13 cellular contexts compared by ENCODE assay signal in genomic region chr2:135948141-135948540, GRCh38. TPM values are rescaled to one million over a fixed set of nuclear protein-coding genes. Genes with fewer than 3 reads are reported as not detected.
DNase-seq lines count a peak whose midpoint lies in the region; ATAC-seq and TF ChIP-seq lines count a peak whose summit lies in the region.
"Had no signal": no experiment of that assay in that cellular context is flagged by ENCODE, and none has a peak within 500 bp of the region (broad histone marks: within the 10 kb centered on the region; RNA-seq: fewer than 3 reads in every experiment).

No MANE protein-coding gene starts in this region.

- peak in 1 of 2 donors; percentile 1 for ATAC-seq in activated naive CD4-positive, alpha-beta T cell treated with anti-CD3 and anti-CD28 coated beads, Interleukin-2, amount 50 U/mL, for 72 hours
- ATAC-seq in SK-N-SH treated with all-trans-retinoic acid at 6 μM for 48 hours, result no peak
- ATAC-seq: heart right ventricle had no signal

- H3K9me3 ChIP-seq in mucosa of stomach (ENCODE audit: control insufficient read depth, low read length), result no peaks in the 10 kb centered on the region
- H3K9me3 ChIP-seq: heart right ventricle, neutrophil, transverse colon had no signal

- H3K27ac Mint-ChIP-seq in T-helper 1 cell treated with Interleukin-12 subunit alpha and Interleukin-12 subunit beta and Interleukin-4 antibody, amounts not matched to agents 30 μg/mL and 1 μg/mL, for 36 hours, result peak overlapping the region; percentile 72
- peak overlapping the region; percentile 91 for H3K27ac Mint-ChIP-seq in HFFc6
- peak overlapping the region; percentile 86 to 99 for H3K27ac Mint-ChIP-seq in activated naive CD4-positive, alpha-beta T cell treated with anti-CD3 and anti-CD28 coated beads, Interleukin-2, amount 50 U/mL, for 72 hours

- no peak for DNase-seq in T-helper 1 cell
- no peak for DNase-seq in HFFc6
- DNase-seq in activated naive CD4-positive, alpha-beta T cell treated with anti-CD3 and anti-CD28 coated beads, Interleukin-2, amount 50 U/mL, for 72 hours (ENCODE audit: low spot score in 2 of 2), result no peak
- DNase-seq in stimulated activated CD4-positive, alpha-beta T cell treated with anti-CD3 and anti-CD28 coated beads, Interleukin-1b, Interleukin-23, amount 100 ng/mL, for 48 hours, result no peak
- DNase-seq in T1000 (lab: John Stamatoyannopoulos, UW), result no peak
- DNase-seq: heart right ventricle, NCI-H510A, transverse colon had no signal

- no peak overlapping the region for H3K4me3 ChIP-seq in mucosa of stomach (ENCODE audit: low read length)
- H3K4me3 ChIP-seq: heart right ventricle, MG63, transverse colon had no signal

- TF ChIP-seq CTCF in HFFc6 (IDR thresholded peaks at IDR 0.05), result no peak

- H3K27me3 Mint-ChIP-seq in T-helper 1 cell treated with Interleukin-12 subunit alpha and Interleukin-12 subunit beta and Interleukin-4 antibody, amounts not matched to agents 30 μg/mL and 1 μg/mL, for 36 hours (ENCODE audit: low read depth), result no peaks in the 10 kb centered on the region
- H3K27me3 Mint-ChIP-seq in HFFc6 (ENCODE audit: insufficient read depth), result no peaks in the 10 kb centered on the region

- H3K4me1 ChIP-seq in mucosa of stomach (ENCODE audit: control insufficient read depth, insufficient read depth, low read length), result peaks cover 13% of the 10 kb centered on the region

- H3K4me1 Mint-ChIP-seq in T-helper 1 cell treated with Interleukin-12 subunit alpha and Interleukin-12 subunit beta and Interleukin-4 antibody, amounts not matched to agents 30 μg/mL and 1 μg/mL, for 36 hours (ENCODE audit: low read depth), result peaks cover 43% of the 10 kb centered on the region
- H3K4me1 Mint-ChIP-seq in HFFc6 (ENCODE audit: low read depth), result peaks cover 50% of the 10 kb centered on the region

- no peaks in the 10 kb centered on the region for H3K36me3 ChIP-seq in mucosa of stomach (ENCODE audit: control insufficient read depth, insufficient read depth, low read length)
- H3K36me3 ChIP-seq: neutrophil, transverse colon had no signal

- H3K4me3 Mint-ChIP-seq in T-helper 1 cell treated with Interleukin-12 subunit alpha and Interleukin-12 subunit beta and Interleukin-4 antibody, amounts not matched to agents 30 μg/mL and 1 μg/mL, for 36 hours, result no peak overlapping the region
- peak overlapping the region; percentile 31; the same call in 1 of the 2 replicates for H3K4me3 Mint-ChIP-seq in HFFc6

- H3K36me3 Mint-ChIP-seq in T-helper 1 cell treated with Interleukin-12 subunit alpha and Interleukin-12 subunit beta and Interleukin-4 antibody, amounts not matched to agents 30 μg/mL and 1 μg/mL, for 36 hours (ENCODE audit: low read depth), result peaks cover 44% of the 10 kb centered on the region
- peaks cover 45% of the 10 kb centered on the region for H3K36me3 Mint-ChIP-seq in HFFc6 (ENCODE audit: low read depth)
- peaks cover 13 to 68% of the 10 kb centered on the region in 2 donors for H3K36me3 Mint-ChIP-seq in activated naive CD4-positive, alpha-beta T cell treated with anti-CD3 and anti-CD28 coated beads, Interleukin-2, amount 50 U/mL, for 72 hours

- H3K27me3 ChIP-seq in mucosa of stomach (ENCODE audit: control insufficient read depth, insufficient read depth, low read length), result no peaks in the 10 kb centered on the region
- H3K27me3 ChIP-seq: heart right ventricle, MG63, neutrophil, transverse colon had no signal

- H3K9me3 Mint-ChIP-seq in T-helper 1 cell treated with Interleukin-12 subunit alpha and Interleukin-12 subunit beta and Interleukin-4 antibody, amounts not matched to agents 30 μg/mL and 1 μg/mL, for 36 hours, result no peaks in the 10 kb centered on the region
- no peaks in the 10 kb centered on the region for H3K9me3 Mint-ChIP-seq in HFFc6
- H3K9me3 Mint-ChIP-seq in activated naive CD4-positive, alpha-beta T cell treated with anti-CD3 and anti-CD28 coated beads, Interleukin-2, amount 50 U/mL, for 72 hours, result peaks cover 0 to 5% of the 10 kb centered on the region in 2 donors

- peak overlapping the region; percentile 32 for H3K9ac ChIP-seq in mucosa of stomach (ENCODE audit: low read length)

TF ChIP-seq in SK-N-SH treated with all-trans-retinoic acid at 6 μM for 48 hours, 23 proteins besides CTCF, POLR2A, EP300 and RAD21:
- no peak for TF ChIP-seq ZFP3 (CRISPR knock-in tag; IDR thresholded peaks at IDR 0.05)
- no peak for TF ChIP-seq ARNTL (CRISPR knock-in tag; IDR thresholded peaks at IDR 0.05; ENCODE audit: borderline replicate concordance, low read depth)
- no peak for TF ChIP-seq BACH2 (CRISPR knock-in tag; IDR thresholded peaks at IDR 0.05; ENCODE audit: borderline replicate concordance)
- no peak for TF ChIP-seq TCF4 (CRISPR knock-in tag; IDR thresholded peaks at IDR 0.05; ENCODE audit: borderline replicate concordance)
- no peak for TF ChIP-seq ISL1 (CRISPR knock-in tag; IDR thresholded peaks at IDR 0.05)

RNA-seq across cellular contexts. Expression of gene DARS1, which starts 37.3 kb away (rescaled TPM):
- 10 to 100 TPM; 65.6 to 74.3 (median 71.3) TPM for total RNA-seq in HFFc6 (2021; fragmentation: NEBNext Ultra II Directional; extraction: Animal tissue kit (Norgen Biotek cat#: 25700))
- total RNA-seq in activated naive CD4-positive, alpha-beta T cell treated with anti-CD3 and anti-CD28 coated beads, Interleukin-2, amount 50 U/mL, for 72 hours, result 100 to 1,000 TPM; 138 to 180 TPM
